In genomic region chr2:160209457-160209856, GRCh38 we compare ENCODE assay signal across 13 cellular contexts. TPM values are rescaled to one million over a fixed set of nuclear protein-coding genes. Genes with fewer than 3 reads are reported as not detected.
DNase-seq lines count a peak whose midpoint lies in the region; ATAC-seq, FAIRE-seq and TF ChIP-seq lines count a peak whose summit lies in the region.
"Had no signal": no experiment of that assay in that cellular context is flagged by ENCODE, and none has a peak within 500 bp of the region (broad histone marks: within the 10 kb centered on the region; RNA-seq: fewer than 3 reads in every experiment).

No MANE protein-coding gene starts in this region.

- H3K27ac ChIP-seq in Panc1 (ENCODE audit: low read length) (peak overlapping the region; percentile 98), sigmoid colon (peak overlapping the region in 3 of 4 donors; percentile 56 to 79 (median 72))

- FAIRE-seq in G401.6 (lab: Jason Lieb, UNC) (peak; percentile 94), H54 (lab: Jason Lieb, UNC) (no peak)
- FAIRE-seq: urothelium cell line had no signal

- H3K9me3 ChIP-seq in Panc1 (ENCODE audit: control insufficient read depth, insufficient read depth, low read depth, low read length) (peaks cover 5% of the 10 kb centered on the region; the same call in 1 of the 2 replicates), sigmoid colon (no peaks in the 10 kb centered on the region)

- TF ChIP-seq POLR2A in sigmoid colon (IDR thresholded peaks at IDR 0.05) (no peak), H54 (IDR thresholded peaks at IDR 0.05; ENCODE audit: low read depth, low read length) (no peak), lower leg skin (IDR thresholded peaks at IDR 0.05) (no peak)

- in situ Hi-C loops in Panc1 (cut with HindIII; ENCODE audit: low pct_unique_long_range_greater_than_20kb, low sequenced_read_pairs), result no loop called here

- ATAC-seq in Panc1 (peak; percentile 19; the same call in 1 of the 2 replicates), HG03439 (IDR thresholded peaks at IDR 0.05; ENCODE audit: unreplicated experiment) (no peak)
- ATAC-seq: T-helper 17 cell had no signal

- TF ChIP-seq CTCF in Panc1 (IDR thresholded peaks at IDR 0.05) (no peak), sigmoid colon (IDR thresholded peaks at IDR 0.05) (no peak), lower leg skin (IDR thresholded peaks at IDR 0.05) (no peak)

- H3K4me1 ChIP-seq in Panc1 (ENCODE audit: control insufficient read depth, insufficient read depth, low read length), result peaks cover 76% of the 10 kb centered on the region
- H3K4me1 ChIP-seq in sigmoid colon, result peaks cover 0 to 33% (median 21%) of the 10 kb centered on the region in 4 donors

- DNase-seq in Panc1 (ENCODE audit: low read depth, low spot score) (no peak), fibroblast of gingiva (ENCODE audit: low read depth) (peak; percentile 89), sigmoid colon (no peak), H54 (ENCODE audit: insufficient read length, low spot score) (no peak), lower leg skin (ENCODE audit: low spot score in 2 of 2) (no peak), germinal center (ENCODE audit: low spot score) (no peak)
- DNase-seq: activated T-cell treated with anti-CD3 and anti-CD28 coated beads, Interleukin-2, amount 50 U/mL, for 24 hours; NCI-H2171; stimulated activated CD4-positive, alpha-beta T cell treated with anti-CD3 and anti-CD28 coated beads, Interleukin-2, amount 100 ng/mL, for 48 hours; T-helper 17 cell had no signal

- BruUV-seq in Panc1 (replicated peaks; lab: Mats Ljungman, UMichigan), result no TSS peak

- CTCF ChIA-PET in Panc1 (lab: Charles Lee), result interaction anchor here (1.9 kb wide), 1 partner anchor 99 kb away, joined by 4 read pairs; no protein-coding TSS in a partner anchor

- H3K4me3 ChIP-seq in Panc1 (ENCODE audit: low read depth in 2 of 2, low read length in 2 of 2), result no peak overlapping the region
- H3K4me3 ChIP-seq in sigmoid colon, result no peak overlapping the region
- no peak overlapping the region for H3K4me3 ChIP-seq in lower leg skin (ENCODE audit: low read depth, poor library complexity, severe bottlenecking)

- intact Hi-C loops in Panc1 (cut with micrococcal nuclease; ENCODE audit: unreplicated experiment), result no loop called here
- intact Hi-C loops in sigmoid colon (cut with DNase I), result no loop called here
- intact Hi-C loops in lower leg skin (cut with DNase I; ENCODE audit: low total_unique reads), result no loop called here

- no peak for TF ChIP-seq EP300 in sigmoid colon (IDR thresholded peaks at IDR 0.05)

- WGBS in sigmoid colon, 2 donors, result 73 to 79% methylated on average over 2 of the region's 2 CpGs
- 84 to 91% methylated on average over 2 of the region's 2 CpGs for WGBS in lower leg skin, 2 donors

- POLR2A ChIA-PET in Panc1 (lab: Charles Lee), result no interaction called here

- H3K36me3 ChIP-seq in Panc1 (ENCODE audit: control insufficient read depth, insufficient read depth, low read length), result no peaks in the 10 kb centered on the region
- no peaks in the 10 kb centered on the region for H3K36me3 ChIP-seq in sigmoid colon

- H3K27me3 ChIP-seq in Panc1 (ENCODE audit: control insufficient read depth, insufficient read depth, low read length) (no peaks in the 10 kb centered on the region), sigmoid colon (no peaks in the 10 kb centered on the region)

RNA-seq across cellular contexts. Expression of gene ITGB6, which starts 9.4 kb away (rescaled TPM):
- total RNA-seq in Panc1 (2021; ENCODE audit: unreplicated experiment) (0.08 TPM), sigmoid colon (not detected), lower leg skin (1 to 10 TPM; 1.8 to 7.5 (median 6.6) TPM)
- not detected for polyA plus RNA-seq in Panc1 (2012; ENCODE audit: insufficient read length)
- polyA plus RNA-seq in sigmoid colon, result 1 to 10 TPM; 1.8 to 5.1 (median 2.5) TPM
- total RNA-seq: T-helper 17 cell had no signal
